In the genomic region with DNA sequence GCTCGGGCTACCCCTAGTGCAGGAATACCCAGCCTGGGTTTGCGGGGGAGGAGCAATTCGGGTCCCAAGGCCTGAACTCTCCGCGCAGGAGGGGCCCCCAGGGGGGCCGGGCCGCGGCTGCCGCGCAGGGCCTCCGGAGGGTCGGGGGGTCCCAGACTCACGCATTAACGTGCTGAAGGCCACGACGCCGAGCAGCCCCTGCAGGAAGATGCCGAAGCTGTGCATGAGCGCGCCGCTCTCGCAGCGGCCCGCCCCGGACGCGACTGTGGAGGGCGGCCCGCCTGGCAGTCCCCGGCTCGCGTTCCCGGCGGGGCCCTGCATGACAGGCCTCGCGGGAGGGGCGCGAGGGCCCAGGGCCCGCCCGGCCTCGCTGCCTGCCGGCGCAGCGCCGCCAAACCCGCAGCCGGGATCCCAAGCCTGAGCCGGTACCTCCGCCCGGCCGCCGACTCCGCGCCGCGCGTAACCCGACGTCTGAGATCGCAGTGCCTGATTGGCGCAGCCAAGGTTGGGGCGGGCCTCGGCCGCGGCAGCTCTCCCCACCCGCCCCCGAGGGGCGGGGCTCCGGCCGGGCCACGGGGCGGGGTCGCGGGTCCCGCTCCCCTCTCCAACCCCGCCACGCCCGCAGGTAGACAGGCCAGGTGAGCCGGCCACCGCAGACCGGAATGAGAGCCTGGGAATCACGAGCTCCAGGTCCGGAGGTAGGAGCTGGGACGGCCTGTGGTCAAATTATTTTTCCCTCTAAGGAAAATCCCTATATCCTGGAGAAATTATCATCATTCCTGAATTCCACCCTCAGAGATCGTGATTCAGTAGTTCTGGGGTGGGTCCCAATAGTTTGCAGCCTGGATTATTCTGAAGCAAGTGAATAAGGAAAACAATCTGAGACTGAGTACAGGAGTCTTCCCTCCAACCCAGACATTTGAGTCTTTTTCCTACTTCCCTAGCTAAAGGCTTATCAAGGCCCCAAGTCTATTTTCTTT, we compare ENCODE assay signal across 8 cellular contexts. TPM values are rescaled to one million over a fixed set of nuclear protein-coding genes. Genes with fewer than 3 reads are reported as not detected.
DNase-seq lines count a peak whose midpoint lies in the region; ATAC-seq and TF ChIP-seq lines count a peak whose summit lies in the region.

TSS of gene STIMATE (minus strand) at position 419 of the 980 bp plus-strand sequence. CDS start at position 321, 98 bp downstream.

- POLR2A ChIA-PET in activated B cell treated with CpG ODN at 0.5 μM for 24 hours (lab: Charles Lee) = interaction anchor here (0.6 to 1.0 kb wide), 4 partner anchors 11 to 179 kb away, joined by 3 to 9 read pairs (median 6); no protein-coding TSS in a partner anchor

- peak; percentile 75 for DNase-seq in ACHN
- peak; percentile 20 for DNase-seq in NCI-H2196 treated with DMSO at 0.1 percent for 48 hours (lab: John Stamatoyannopoulos, UW; ENCODE audit: unreplicated experiment)
- peak; percentile 85 for DNase-seq in activated B cell treated with CpG ODN at 0.5 μM for 24 hours
- peak; percentile 70 to 79 for DNase-seq in cardiac fibroblast (ENCODE audit: low read depth in 2 of 2)
- DNase-seq in immature natural killer cell = peak; percentile 84 to 86 (median 85)
- DNase-seq in spleen = peak; percentile 98

- H3K4me1 Mint-ChIP-seq in activated B cell treated with CpG ODN at 0.5 μM for 24 hours = peaks cover 46% of the 10 kb centered on the region
- peaks cover 35 to 50% of the 10 kb centered on the region in 2 donors for H3K4me1 Mint-ChIP-seq in immature natural killer cell

- H3K9me3 ChIP-seq in spleen = no peaks in the 10 kb centered on the region

- WGBS in spleen, 5 donors = 0 to 1% (median 0%) methylated on average over 15 to 85 of the region's 85 CpGs

- H3K4me1 ChIP-seq in spleen = peaks cover 6 to 55% (median 48%) of the 10 kb centered on the region in 6 donors

- no peak for TF ChIP-seq POLR2A in spleen (IDR thresholded peaks at IDR 0.05)

- H3K9me3 Mint-ChIP-seq in activated B cell treated with CpG ODN at 0.5 μM for 24 hours (no peaks in the 10 kb centered on the region), immature natural killer cell (no peaks in the 10 kb centered on the region)

- ATAC-seq in GM18868 (IDR thresholded peaks at IDR 0.05; ENCODE audit: unreplicated experiment) (peak; percentile 93), HG03097 (IDR thresholded peaks at IDR 0.05; ENCODE audit: low FRiP score, unreplicated experiment) (peak; percentile 76), activated B cell treated with CpG ODN at 0.5 μM for 24 hours (ENCODE audit: low read depth) (peak; percentile 97)

- TF ChIP-seq CTCF in activated B cell treated with CpG ODN at 0.5 μM for 24 hours (IDR thresholded peaks at IDR 0.05) = no peak
- no peak for TF ChIP-seq CTCF in cardiac fibroblast (IDR thresholded peaks at IDR 0.05; ENCODE audit: low read depth, low read length)
- TF ChIP-seq CTCF in spleen (IDR thresholded peaks at IDR 0.05 in 8 of 11, conservative IDR thresholded peaks at IDR 0.05 in 3 of 11) = peak in 1 of 11 experiments; percentile 14

- peak within 1 kb of the TSS; percentile 37 for H3K27ac Mint-ChIP-seq in activated B cell treated with CpG ODN at 0.5 μM for 24 hours
- peak within 1 kb of the TSS; percentile 71 to 92 (median 88) for H3K27ac Mint-ChIP-seq in immature natural killer cell

- peak within 1 kb of the TSS; percentile 72 to 84 for H3K4me3 ChIP-seq in cardiac fibroblast (replicated peaks in 1 of 2; ENCODE audit: low read depth in 2 of 2, low read length in 2 of 2)
- peak within 1 kb of the TSS; percentile 73 to 96 (median 85) for H3K4me3 ChIP-seq in spleen

- CTCF ChIA-PET in activated B cell treated with CpG ODN at 0.5 μM for 24 hours (lab: Charles Lee) = interaction anchor here (0.9 to 1.6 kb wide), 3 partner anchors 18 to 149 kb away, joined by 3 to 4 read pairs (median 3); no protein-coding TSS in a partner anchor

- H3K36me3 ChIP-seq in spleen = peaks cover 0 to 15% (median 0%) of the 10 kb centered on the region in 6 donors

- H3K36me3 Mint-ChIP-seq in activated B cell treated with CpG ODN at 0.5 μM for 24 hours (ENCODE audit: low read depth) = peaks cover 8% of the 10 kb centered on the region
- peaks cover 0 to 4% (median 0%) of the 10 kb centered on the region in 3 donors for H3K36me3 Mint-ChIP-seq in immature natural killer cell

- H3K4me3 Mint-ChIP-seq in activated B cell treated with CpG ODN at 0.5 μM for 24 hours = peak within 1 kb of the TSS; percentile 87
- H3K4me3 Mint-ChIP-seq in immature natural killer cell = peak within 1 kb of the TSS; percentile 87 to 95 (median 91)

- H3K27me3 Mint-ChIP-seq in activated B cell treated with CpG ODN at 0.5 μM for 24 hours (no peaks in the 10 kb centered on the region), immature natural killer cell (ENCODE audit: low read depth in 3 of 3) (peaks cover 0 to 1% (median 0%) of the 10 kb centered on the region in 3 donors)

- peak within 1 kb of the TSS; percentile 48 to 88 (median 74) for H3K27ac ChIP-seq in spleen

- intact Hi-C loops in activated B cell treated with CpG ODN at 0.5 μM for 24 hours (cut with micrococcal nuclease) = loop anchor here (1.0 to 2.0 kb wide), 2 partner anchors 127 to 149 kb away; partner anchors contain the start of genes NEK4 and SFMBT1
- intact Hi-C loops in spleen (cut with DNase I; ENCODE audit: low total_unique reads) = no loop called here

- in situ Hi-C loops in ACHN (cut with HindIII; ENCODE audit: low pct_ligation_motif_present, low pct_unique_long_range_greater_than_20kb, low sequenced_read_pairs) = no loop called here

- no peaks in the 10 kb centered on the region for H3K27me3 ChIP-seq in spleen (replicated peaks in 1 of 7)

RNA-seq across cellular contexts. Expression of gene STIMATE, which starts in this region (rescaled TPM):
- total RNA-seq in activated B cell treated with CpG ODN at 0.5 μM for 24 hours (20.8 and 25.8 TPM in 2 replicates), spleen (10 to 100 TPM; 20.3 to 65.6 (median 40.6) TPM)
- polyA plus RNA-seq in immature natural killer cell (10 to 100 TPM in 1 of 3 donors, 1 to 10 TPM in 2; 3.3 to 11.0 (median 8.2) TPM), spleen (10 to 100 TPM in 1 of 3 donors, 1 to 10 TPM in 2; 4.0 to 12.8 (median 5.5) TPM)

Comparison
In these comparisons a context has a peak if more than half of its experiments do, and no peak if none do; other contexts are left out.
1. Peak in every context shown above with its lines: DNase-seq, ATAC-seq, H3K4me3 ChIP-seq and H3K27ac ChIP-seq.
2. DNase-seq: peak in every context shown above with its lines; median percentile 98 in spleen; 85 in activated B cell treated with CpG ODN at 0.5 μM for 24 hours; 85 in immature natural killer cell; 75 in ACHN; 74 in cardiac fibroblast; 20 in NCI-H2196 treated with DMSO at 0.1 percent for 48 hours.